1 cellular context compared by ENCODE assay signal in genomic region chr2:96240341-96241038, GRCh38.
TF ChIP-seq lines count a peak whose summit lies in the region.

No MANE protein-coding gene starts in this region.

TF ChIP-seq in GM12878, 131 proteins besides CTCF, POLR2A, EP300 and RAD21:
- TF ChIP-seq DPF2 (IDR thresholded peaks at IDR 0.05) (no peak), ATF3 (IDR thresholded peaks at IDR 0.05; ENCODE audit: borderline replicate concordance, extremely low read depth, low read depth, low read length) (no peak), IRF3 (IDR thresholded peaks at IDR 0.05) (no peak), BCLAF1 (IDR thresholded peaks at IDR 0.05) (no peak), MLLT1 (IDR thresholded peaks at IDR 0.05) (no peak), MEF2A (IDR thresholded peaks at IDR 0.05; ENCODE audit: insufficient read depth, low read depth, low read length) (no peak), ESRRA (IDR thresholded peaks at IDR 0.05; ENCODE audit: low read length) (no peak), HDAC6 (IDR thresholded peaks at IDR 0.05; ENCODE audit: unreplicated experiment) (no peak), USF2 (IDR thresholded peaks at IDR 0.05; ENCODE audit: borderline replicate concordance, low read depth, low read length) (no peak), TCF12 (IDR thresholded peaks at IDR 0.05; ENCODE audit: low read depth, low read length) (no peak), PML (IDR thresholded peaks at IDR 0.05; ENCODE audit: low read length) (no peak), ZBTB33 (IDR thresholded peaks at IDR 0.05) (no peak), NR2C1 (IDR thresholded peaks at IDR 0.05) (no peak), SIX5 (IDR thresholded peaks at IDR 0.05; ENCODE audit: low read depth, low read length, severe bottlenecking) (no peak)
